Comparison of ENCODE assay signal across 19 cellular contexts in the genomic region with DNA sequence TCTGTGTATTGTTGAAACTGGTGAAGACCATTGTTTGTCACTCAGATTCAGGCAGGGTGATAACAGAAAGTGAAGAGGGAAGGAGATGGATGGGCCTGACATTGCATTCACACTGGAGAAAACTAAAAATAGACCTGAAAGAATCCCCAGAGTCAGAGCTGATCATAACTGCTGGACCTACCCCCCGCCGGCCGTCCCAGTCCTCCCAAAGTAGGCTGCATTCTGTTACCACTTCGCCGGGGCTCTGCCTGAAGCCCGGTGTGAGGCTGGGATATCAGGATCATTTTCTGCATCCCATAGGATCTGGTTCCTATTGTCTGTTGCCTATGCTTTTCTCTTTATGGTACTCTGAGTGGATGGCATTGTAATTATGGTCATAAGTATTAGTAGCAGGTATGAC.
"Had no signal": no experiment of that assay in that cellular context is flagged by ENCODE, and none has a peak within 500 bp of the region (broad histone marks: within the 10 kb centered on the region; RNA-seq: fewer than 3 reads in every experiment).

No MANE protein-coding gene starts in this region.

- H3K27ac ChIP-seq: foreskin keratinocyte, lower lobe of right lung, neural progenitor cell, testis, upper lobe of left lung had no signal

- H3K27me3 ChIP-seq: foreskin keratinocyte, neural progenitor cell, testis, upper lobe of left lung had no signal

- H3K4me1 Mint-ChIP-seq: activated T-helper 17 cell treated with anti-CD3 and anti-CD28 coated beads, Interleukin-2, amount 50 U/mL, for 72 hours; immature natural killer cell; naive B cell; stimulated activated naive B cell treated with anti-CD40 and anti-IgM and Interleukin-4, amounts not matched to agents 10 μg/mL and 1 μg/mL and 100 μg/mL, for 72 hours had no signal

- DNase-seq: activated T-cell treated with anti-CD3 and anti-CD28 coated beads, Interleukin-2, amount 50 U/mL, for 1 hour; effector CD8-positive, alpha-beta T cell; foreskin keratinocyte; immature natural killer cell; lower lobe of right lung; mesendoderm; naive B cell; retina; stimulated activated CD4-positive, alpha-beta T cell treated with anti-CD3 and anti-CD28 coated beads, Interleukin-2, amount 100 ng/mL, for 48 hours; stimulated activated CD8-positive, alpha-beta memory T cell treated with anti-CD3 and anti-CD28 coated beads, Interleukin-4, amount 100 ng/mL, for 48 hours; stimulated activated naive B cell treated with anti-CD40 and anti-IgM and Interleukin-4, amounts not matched to agents 10 μg/mL and 1 μg/mL and 100 μg/mL, for 72 hours; T-helper 1 cell; testis had no signal

- H3K4me1 ChIP-seq: foreskin keratinocyte, lower lobe of right lung, neural progenitor cell, testis, upper lobe of left lung had no signal

- H3K36me3 ChIP-seq: lower lobe of right lung, neural progenitor cell, upper lobe of left lung had no signal

- H3K36me3 Mint-ChIP-seq: activated naive CD4-positive, alpha-beta T cell treated with anti-CD3 and anti-CD28 coated beads, Interleukin-2, amount 50 U/mL, for 72 hours; immature natural killer cell; naive B cell; neural progenitor cell; stimulated activated naive B cell treated with anti-CD40 and anti-IgM and Interleukin-4, amounts not matched to agents 10 μg/mL and 1 μg/mL and 100 μg/mL, for 72 hours had no signal

- H3K4me3 Mint-ChIP-seq: activated T-helper 17 cell treated with anti-CD3 and anti-CD28 coated beads, Interleukin-2, amount 50 U/mL, for 72 hours; immature natural killer cell; naive B cell; neural progenitor cell; stimulated activated naive B cell treated with anti-CD40 and anti-IgM and Interleukin-4, amounts not matched to agents 10 μg/mL and 1 μg/mL and 100 μg/mL, for 72 hours had no signal

- H3K4me2 ChIP-seq: neural progenitor cell had no signal

- H3K4me3 ChIP-seq: lower lobe of right lung, neural progenitor cell, testis, upper lobe of left lung had no signal

- FAIRE-seq: bronchial epithelial cell had no signal

- H2AFZ ChIP-seq: neural progenitor cell had no signal

- H3K9me3 Mint-ChIP-seq: activated naive CD4-positive, alpha-beta T cell treated with anti-CD3 and anti-CD28 coated beads, Interleukin-2, amount 50 U/mL, for 72 hours; activated T-helper 17 cell treated with anti-CD3 and anti-CD28 coated beads, Interleukin-2, amount 50 U/mL, for 72 hours; immature natural killer cell; naive B cell; stimulated activated naive B cell treated with anti-CD40 and anti-IgM and Interleukin-4, amounts not matched to agents 10 μg/mL and 1 μg/mL and 100 μg/mL, for 72 hours had no signal

- H3K9ac ChIP-seq: neural progenitor cell had no signal

- H3K9me3 ChIP-seq: lower lobe of right lung, testis, upper lobe of left lung had no signal

- H3K27ac Mint-ChIP-seq: activated naive CD4-positive, alpha-beta T cell treated with anti-CD3 and anti-CD28 coated beads, Interleukin-2, amount 50 U/mL, for 72 hours; activated T-helper 17 cell treated with anti-CD3 and anti-CD28 coated beads, Interleukin-2, amount 50 U/mL, for 72 hours; immature natural killer cell; naive B cell; neural progenitor cell; progenitor cell of endocrine pancreas; stimulated activated naive B cell treated with anti-CD40 and anti-IgM and Interleukin-4, amounts not matched to agents 10 μg/mL and 1 μg/mL and 100 μg/mL, for 72 hours had no signal
